In the genomic region with DNA sequence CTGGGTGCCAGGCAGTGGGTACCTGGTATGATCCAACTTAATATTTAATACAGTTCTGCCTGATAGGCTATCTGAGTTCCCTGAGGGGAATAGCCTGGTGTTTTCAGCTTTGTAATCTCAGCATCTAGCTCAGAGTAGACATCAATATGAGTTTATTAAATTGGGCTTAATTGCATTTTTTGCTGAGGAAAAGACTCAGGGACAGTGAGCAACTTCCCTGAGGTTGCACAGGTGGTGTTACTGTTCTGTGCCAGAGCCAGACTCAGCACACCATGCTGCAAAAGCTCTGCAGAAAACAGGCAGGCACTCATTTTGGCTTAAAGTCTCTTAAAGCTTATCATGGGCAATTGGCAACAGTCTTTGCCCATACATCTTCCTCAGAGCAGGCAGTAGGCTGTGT, we compare ENCODE assay signal across 14 cellular contexts.
DNase-seq lines count a peak whose midpoint lies in the region; ATAC-seq and TF ChIP-seq lines count a peak whose summit lies in the region.
"Had no signal": no experiment of that assay in that cellular context is flagged by ENCODE, and none has a peak within 500 bp of the region (broad histone marks: within the 10 kb centered on the region; RNA-seq: fewer than 3 reads in every experiment).

No MANE protein-coding gene starts in this region.

- no peak overlapping the region for H4K5ac ChIP-seq in H9 (ENCODE audit: insufficient read length, low read depth, low read length)

- no peak overlapping the region for H3K4me3 Mint-ChIP-seq in H9
- no peak overlapping the region for H3K4me3 Mint-ChIP-seq in glutamatergic neuron (ENCODE audit: unreplicated experiment)
- H3K4me3 Mint-ChIP-seq: activated naive CD8-positive, alpha-beta T cell; natural killer cell treated with Interleukin-12 subunit alpha and Interleukin-12 subunit beta and Interleukin-15 and Interleukin-18, amount 100 ng/mL, for 72 hours had no signal

- no peaks in the 10 kb centered on the region for H3K9me3 ChIP-seq in H9 (ENCODE audit: control insufficient read depth, low read depth, low read length)

- H3K27ac ChIP-seq in H9 (ENCODE audit: insufficient read length, low read depth, low read length), result no peak overlapping the region
- H3K27ac ChIP-seq in angular gyrus (ENCODE audit: low read depth, low read length), result peak overlapping the region; percentile 86
- H3K27ac ChIP-seq in rectal smooth muscle tissue (ENCODE audit: low read depth, low read length), result peak overlapping the region; percentile 53

- H3K4me3 ChIP-seq in rectal smooth muscle tissue (ENCODE audit: low read length), result no peak overlapping the region

- H2AFZ ChIP-seq in H9 (ENCODE audit: low read length), result no peak overlapping the region

- no peak overlapping the region for H2BK120ac ChIP-seq in H9 (ENCODE audit: low read depth, low read length, poor library complexity, severe bottlenecking)

- H3K23ac ChIP-seq in H9 (ENCODE audit: insufficient read length, low read depth, low read length), result no peak overlapping the region

- no peak for DNase-seq in H9
- DNase-seq in left ventricle myocardium superior, result no peak
- DNase-seq in glutamatergic neuron, result no peak
- DNase-seq in activated gamma-delta T cell (lab: John Stamatoyannopoulos, UW), result no peak
- no peak for DNase-seq in activated effector memory CD4-positive, alpha-beta T cell treated with Interleukin-2 at 50 U/mL for 16 hours
- DNase-seq: activated CD8-positive, alpha-beta memory T cell treated with anti-CD3 and anti-CD28 coated beads for 24 hours; effector memory CD4-positive, alpha-beta T cell; stimulated activated CD4-positive, alpha-beta T cell treated with anti-CD3 and anti-CD28 coated beads, Interleukin-2, amount 100 ng/mL, for 48 hours; stimulated activated naive CD8-positive, alpha-beta T cell treated with anti-CD3 and anti-CD28 coated beads, Interleukin-15, Interleukin-2, amounts not matched to agents 100 U/mL and 50 U/mL, for 24 hours had no signal

- H3K56ac ChIP-seq in H9 (ENCODE audit: insufficient read length, low read depth, low read length), result no peak overlapping the region

- H3K4me1 Mint-ChIP-seq in H9 (peaks cover 13% of the 10 kb centered on the region in 2 experiments), glutamatergic neuron (ENCODE audit: low read depth, unreplicated experiment) (no peaks in the 10 kb centered on the region)

- H3K79me1 ChIP-seq in H9 (ENCODE audit: insufficient read depth, low read depth, low read length, poor library complexity, severe bottlenecking), result no peaks in the 10 kb centered on the region

- H3K23me2 ChIP-seq in H9 (ENCODE audit: insufficient read length, low read depth, low read length, poor library complexity, severe bottlenecking), result no peaks in the 10 kb centered on the region

- H3K9ac ChIP-seq in H9 (ENCODE audit: extremely low read depth, insufficient read length, low read length) (no peak overlapping the region), rectal smooth muscle tissue (ENCODE audit: low read length) (no peak overlapping the region)

- H3K36me3 Mint-ChIP-seq in H9 (ENCODE audit: insufficient read depth in 1 of 3, low read depth in 3 of 3) (no peaks in the 10 kb centered on the region), glutamatergic neuron (ENCODE audit: unreplicated experiment) (no peaks in the 10 kb centered on the region)
- H3K36me3 Mint-ChIP-seq: natural killer cell treated with Interleukin-12 subunit alpha and Interleukin-12 subunit beta and Interleukin-15 and Interleukin-18, amount 100 ng/mL, for 72 hours had no signal

- no peak overlapping the region for H2BK15ac ChIP-seq in H9 (ENCODE audit: low read depth, low read length)

- no peak overlapping the region for H4K8ac ChIP-seq in H9 (replicated peaks; ENCODE audit: insufficient read length, low read depth, low read length)

- H3T11ph ChIP-seq in H9 (ENCODE audit: low read length), result no peak overlapping the region

- H3K27me3 Mint-ChIP-seq in H9 (ENCODE audit: low read depth) (peaks cover 4% of the 10 kb centered on the region), glutamatergic neuron (ENCODE audit: unreplicated experiment) (no peaks in the 10 kb centered on the region)
- H3K27me3 Mint-ChIP-seq: activated naive CD8-positive, alpha-beta T cell; natural killer cell treated with Interleukin-12 subunit alpha and Interleukin-12 subunit beta and Interleukin-15 and Interleukin-18, amount 100 ng/mL, for 72 hours had no signal

- H3K18ac ChIP-seq in H9 (ENCODE audit: insufficient read length, low read depth, low read length), result peak overlapping the region; percentile 91

- H4K91ac ChIP-seq in H9 (ENCODE audit: insufficient read length, low read depth, low read length), result no peak overlapping the region

- no peak overlapping the region for H3K4me2 ChIP-seq in H9 (ENCODE audit: insufficient read depth, insufficient read length, low read length)

- no peaks in the 10 kb centered on the region for H4K20me1 ChIP-seq in H9 (ENCODE audit: control insufficient read depth, insufficient read depth, insufficient read length)

- H3K4ac ChIP-seq in H9 (ENCODE audit: low read depth, low read length), result no peak overlapping the region; the same call in 1 of the 2 replicates

- no peaks in the 10 kb centered on the region for H3K79me2 ChIP-seq in H9 (ENCODE audit: insufficient read depth, low read length)

- peak overlapping the region; percentile 88 for H3K14ac ChIP-seq in H9 (ENCODE audit: insufficient read depth, low read length)

- peak overlapping the region; percentile 7 for H2BK12ac ChIP-seq in H9 (ENCODE audit: insufficient read length, low read depth, low read length)

- no peak overlapping the region for H2BK20ac ChIP-seq in H9 (ENCODE audit: low read depth, low read length, poor library complexity, severe bottlenecking)

- H3K27me3 ChIP-seq in H9 (ENCODE audit: insufficient read depth, low read length) (no peaks in the 10 kb centered on the region), rectal smooth muscle tissue (ENCODE audit: control insufficient read depth, insufficient read depth, low read length) (no peaks in the 10 kb centered on the region)

- no peaks in the 10 kb centered on the region for H3K9me3 Mint-ChIP-seq in H9
- no peaks in the 10 kb centered on the region for H3K9me3 Mint-ChIP-seq in glutamatergic neuron (ENCODE audit: unreplicated experiment)
- H3K9me3 Mint-ChIP-seq: natural killer cell treated with Interleukin-12 subunit alpha and Interleukin-12 subunit beta and Interleukin-15 and Interleukin-18, amount 100 ng/mL, for 72 hours had no signal

- peak; percentile 40 for ATAC-seq in left ventricle myocardium superior
- ATAC-seq in GM21619 (IDR thresholded peaks at IDR 0.05; ENCODE audit: unreplicated experiment), result no peak
- ATAC-seq: natural killer cell treated with Interleukin-12 subunit alpha and Interleukin-12 subunit beta and Interleukin-15 and Interleukin-18, amount 100 ng/mL, for 72 hours; stimulated activated naive CD8-positive, alpha-beta T cell treated with anti-CD3 and anti-CD28 coated beads, Interleukin-15, Interleukin-2, amounts not matched to agents 100 U/mL and 50 U/mL, for 24 hours had no signal

- H3K36me3 ChIP-seq in rectal smooth muscle tissue (ENCODE audit: control insufficient read depth, insufficient read depth, low read length), result no peaks in the 10 kb centered on the region

- no peak overlapping the region for H2AK5ac ChIP-seq in H9 (ENCODE audit: insufficient read length, low read length)

- intact Hi-C loops in left ventricle myocardium superior (cut with micrococcal nuclease), result no loop called here

- peak overlapping the region in 1 of 3 experiments; percentile 24; a peak in 2 of 7 replicates for H3K27ac Mint-ChIP-seq in H9
- no peak overlapping the region for H3K27ac Mint-ChIP-seq in glutamatergic neuron (ENCODE audit: unreplicated experiment)
- H3K27ac Mint-ChIP-seq: activated naive CD8-positive, alpha-beta T cell; natural killer cell treated with Interleukin-12 subunit alpha and Interleukin-12 subunit beta and Interleukin-15 and Interleukin-18, amount 100 ng/mL, for 72 hours had no signal

- TF ChIP-seq CTCF in H9 (conservative IDR thresholded peaks at IDR 0.05), result no peak
- no peak for TF ChIP-seq CTCF in glutamatergic neuron (IDR thresholded peaks at IDR 0.05; ENCODE audit: partially characterized antibody, unreplicated experiment)

- H3K4me1 ChIP-seq in H9 (ENCODE audit: insufficient read depth, low read length), result 0 out of 2 replicates have a peak, but pooled peaks cover 2% of the 10 kb centered on the region
- peaks cover 11% of the 10 kb centered on the region for H3K4me1 ChIP-seq in rectal smooth muscle tissue (ENCODE audit: control insufficient read depth, insufficient read depth, low read length)

- no peak overlapping the region for H2BK5ac ChIP-seq in H9 (ENCODE audit: insufficient read length, low read length)
